ENCODE assay signal across 1 cellular context in the genomic region with DNA sequence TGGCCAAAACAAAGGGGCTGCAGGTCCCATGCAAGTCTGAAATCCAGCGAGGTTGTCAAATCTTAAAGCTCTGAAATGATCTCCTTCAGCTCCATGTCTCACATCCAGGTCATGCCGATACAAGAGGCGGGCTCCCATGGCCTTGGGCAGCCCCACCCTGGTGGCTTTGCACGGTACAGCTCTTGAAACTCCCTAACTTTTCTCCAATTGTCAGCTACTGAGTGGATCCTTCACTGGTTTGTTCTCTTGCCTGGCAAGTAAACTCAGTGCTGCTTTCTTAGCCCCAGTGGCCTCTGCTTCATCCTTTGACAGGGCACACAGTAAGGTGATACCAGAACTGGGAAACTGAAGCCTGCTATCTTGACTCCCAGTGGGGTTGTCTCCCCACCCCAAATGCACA.
TF ChIP-seq lines count a peak whose summit lies in the region.

No MANE protein-coding gene starts in this region.

TF ChIP-seq in HCT116, 20 proteins besides CTCF, POLR2A, EP300 and RAD21 (continued from another document):
- TF ChIP-seq, protein P1, sequence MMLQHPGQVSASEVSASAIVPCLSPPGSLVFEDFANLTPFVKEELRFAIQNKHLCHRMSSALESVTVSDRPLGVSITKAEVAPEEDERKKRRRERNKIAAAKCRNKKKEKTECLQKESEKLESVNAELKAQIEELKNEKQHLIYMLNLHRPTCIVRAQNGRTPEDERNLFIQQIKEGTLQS (IDR thresholded peaks at IDR 0.05): no peak
- TF ChIP-seq EZH2phosphoT487 (IDR thresholded peaks at IDR 0.05; ENCODE audit: borderline replicate concordance) (no peak), SRF (IDR thresholded peaks at IDR 0.05; ENCODE audit: low read depth) (no peak), SP1 (IDR thresholded peaks at IDR 0.05; ENCODE audit: low read depth) (no peak), EGR1 (IDR thresholded peaks at IDR 0.05; ENCODE audit: low read depth) (no peak), SIN3A (IDR thresholded peaks at IDR 0.05; ENCODE audit: low read depth) (no peak), FOSL1 (IDR thresholded peaks at IDR 0.05; ENCODE audit: low read depth) (no peak), ZNF274 (IDR thresholded peaks at IDR 0.05; ENCODE audit: low read depth, low read length) (no peak), EZH2 (IDR thresholded peaks at IDR 0.05) (no peak), TCF7L2 (IDR thresholded peaks at IDR 0.05; ENCODE audit: borderline replicate concordance, extremely low read depth, insufficient read depth, insufficient read length) (no peak), POLR2AphosphoS5 (IDR thresholded peaks at IDR 0.05; ENCODE audit: low read depth, low read length) (no peak), ZFX (IDR thresholded peaks at IDR 0.05) (no peak), CBX3 (IDR thresholded peaks at IDR 0.05; ENCODE audit: low read depth) (no peak), CEBPB (IDR thresholded peaks at IDR 0.05; ENCODE audit: low read depth) (no peak)
- TF ChIP-seq, protein P2, sequence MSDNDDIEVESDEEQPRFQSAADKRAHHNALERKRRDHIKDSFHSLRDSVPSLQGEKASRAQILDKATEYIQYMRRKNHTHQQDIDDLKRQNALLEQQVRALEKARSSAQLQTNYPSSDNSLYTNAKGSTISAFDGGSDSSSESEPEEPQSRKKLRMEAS (IDR thresholded peaks at IDR 0.05): no peak
- TF ChIP-seq, protein P3, sequence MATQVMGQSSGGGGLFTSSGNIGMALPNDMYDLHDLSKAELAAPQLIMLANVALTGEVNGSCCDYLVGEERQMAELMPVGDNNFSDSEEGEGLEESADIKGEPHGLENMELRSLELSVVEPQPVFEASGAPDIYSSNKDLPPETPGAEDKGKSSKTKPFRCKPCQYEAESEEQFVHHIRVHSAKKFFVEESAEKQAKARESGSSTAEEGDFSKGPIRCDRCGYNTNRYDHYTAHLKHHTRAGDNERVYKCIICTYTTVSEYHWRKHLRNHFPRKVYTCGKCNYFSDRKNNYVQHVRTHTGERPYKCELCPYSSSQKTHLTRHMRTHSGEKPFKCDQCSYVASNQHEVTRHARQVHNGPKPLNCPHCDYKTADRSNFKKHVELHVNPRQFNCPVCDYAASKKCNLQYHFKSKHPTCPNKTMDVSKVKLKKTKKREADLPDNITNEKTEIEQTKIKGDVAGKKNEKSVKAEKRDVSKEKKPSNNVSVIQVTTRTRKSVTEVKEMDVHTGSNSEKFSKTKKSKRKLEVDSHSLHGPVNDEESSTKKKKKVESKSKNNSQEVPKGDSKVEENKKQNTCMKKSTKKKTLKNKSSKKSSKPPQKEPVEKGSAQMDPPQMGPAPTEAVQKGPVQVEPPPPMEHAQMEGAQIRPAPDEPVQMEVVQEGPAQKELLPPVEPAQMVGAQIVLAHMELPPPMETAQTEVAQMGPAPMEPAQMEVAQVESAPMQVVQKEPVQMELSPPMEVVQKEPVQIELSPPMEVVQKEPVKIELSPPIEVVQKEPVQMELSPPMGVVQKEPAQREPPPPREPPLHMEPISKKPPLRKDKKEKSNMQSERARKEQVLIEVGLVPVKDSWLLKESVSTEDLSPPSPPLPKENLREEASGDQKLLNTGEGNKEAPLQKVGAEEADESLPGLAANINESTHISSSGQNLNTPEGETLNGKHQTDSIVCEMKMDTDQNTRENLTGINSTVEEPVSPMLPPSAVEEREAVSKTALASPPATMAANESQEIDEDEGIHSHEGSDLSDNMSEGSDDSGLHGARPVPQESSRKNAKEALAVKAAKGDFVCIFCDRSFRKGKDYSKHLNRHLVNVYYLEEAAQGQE (IDR thresholded peaks at IDR 0.05; ENCODE audit: low read depth): no peak
- TF ChIP-seq, protein P4, sequence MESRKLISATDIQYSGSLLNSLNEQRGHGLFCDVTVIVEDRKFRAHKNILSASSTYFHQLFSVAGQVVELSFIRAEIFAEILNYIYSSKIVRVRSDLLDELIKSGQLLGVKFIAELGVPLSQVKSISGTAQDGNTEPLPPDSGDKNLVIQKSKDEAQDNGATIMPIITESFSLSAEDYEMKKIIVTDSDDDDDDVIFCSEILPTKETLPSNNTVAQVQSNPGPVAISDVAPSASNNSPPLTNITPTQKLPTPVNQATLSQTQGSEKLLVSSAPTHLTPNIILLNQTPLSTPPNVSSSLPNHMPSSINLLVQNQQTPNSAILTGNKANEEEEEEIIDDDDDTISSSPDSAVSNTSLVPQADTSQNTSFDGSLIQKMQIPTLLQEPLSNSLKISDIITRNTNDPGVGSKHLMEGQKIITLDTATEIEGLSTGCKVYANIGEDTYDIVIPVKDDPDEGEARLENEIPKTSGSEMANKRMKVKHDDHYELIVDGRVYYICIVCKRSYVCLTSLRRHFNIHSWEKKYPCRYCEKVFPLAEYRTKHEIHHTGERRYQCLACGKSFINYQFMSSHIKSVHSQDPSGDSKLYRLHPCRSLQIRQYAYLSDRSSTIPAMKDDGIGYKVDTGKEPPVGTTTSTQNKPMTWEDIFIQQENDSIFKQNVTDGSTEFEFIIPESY (IDR thresholded peaks at IDR 0.05; ENCODE audit: extremely low read depth, insufficient replicate concordance, low read length): no peak
